1 cellular context compared by ENCODE assay signal in the genomic region with DNA sequence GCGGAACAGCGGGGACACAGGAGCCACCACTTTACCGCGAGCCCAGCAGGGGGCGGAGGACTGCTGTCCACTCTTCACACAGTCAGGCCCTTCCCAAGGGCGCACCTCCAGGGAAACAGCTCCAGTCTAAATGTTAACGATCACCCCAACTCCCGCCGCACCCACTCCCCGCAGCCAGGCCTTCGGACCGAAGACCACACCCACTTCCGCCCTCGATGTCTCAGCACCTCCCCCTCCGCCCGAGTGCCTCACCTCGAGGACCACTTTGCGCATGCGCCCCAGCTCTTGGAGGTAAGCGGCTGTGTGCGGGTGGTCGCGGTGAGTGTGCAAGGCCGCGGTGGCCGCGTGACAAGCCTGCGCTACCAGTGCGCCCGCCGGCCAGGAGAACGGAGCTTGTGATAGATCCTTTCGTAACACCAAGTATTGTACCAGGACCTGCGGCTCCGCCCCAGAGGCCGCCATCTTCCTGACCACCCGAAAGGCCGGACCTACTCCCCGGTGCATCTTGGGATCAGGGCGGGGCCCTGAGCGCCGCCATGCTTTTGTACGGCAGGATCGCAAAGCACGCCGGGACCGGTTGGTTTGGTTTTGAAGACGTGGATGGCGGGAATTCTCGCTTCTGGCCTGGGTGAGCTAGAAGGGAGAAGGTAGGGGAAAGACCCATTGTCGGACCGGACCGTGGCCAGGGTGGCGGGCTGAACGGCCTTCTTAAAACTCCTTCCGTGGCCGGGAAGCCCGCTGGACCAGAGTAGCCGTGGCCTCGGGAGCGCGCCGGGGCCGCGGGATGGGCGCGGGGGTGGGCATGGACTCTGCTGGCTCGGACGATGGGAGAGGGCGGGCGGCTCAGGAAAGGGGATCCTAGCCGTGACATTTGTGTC.
TF ChIP-seq lines count a peak whose summit lies in the region.

A gene with protein sequence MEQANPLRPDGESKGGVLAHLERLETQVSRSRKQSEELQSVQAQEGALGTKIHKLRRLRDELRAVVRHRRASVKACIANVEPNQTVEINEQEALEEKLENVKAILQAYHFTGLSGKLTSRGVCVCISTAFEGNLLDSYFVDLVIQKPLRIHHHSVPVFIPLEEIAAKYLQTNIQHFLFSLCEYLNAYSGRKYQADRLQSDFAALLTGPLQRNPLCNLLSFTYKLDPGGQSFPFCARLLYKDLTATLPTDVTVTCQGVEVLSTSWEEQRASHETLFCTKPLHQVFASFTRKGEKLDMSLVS (plus strand): TSS at position 552 of the 878 bp plus-strand sequence. CDS start 495 bp downstream, outside the sequence.
A gene with protein sequence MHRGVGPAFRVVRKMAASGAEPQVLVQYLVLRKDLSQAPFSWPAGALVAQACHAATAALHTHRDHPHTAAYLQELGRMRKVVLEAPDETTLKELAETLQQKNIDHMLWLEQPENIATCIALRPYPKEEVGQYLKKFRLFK (minus strand): TSS at position 518 of the 878 bp plus-strand sequence. CDS start 14 bp downstream, at position 504.

TF ChIP-seq in HepG2, 621 proteins besides CTCF, POLR2A, EP300 and RAD21 (continued from another document and continues in another):
- TF ChIP-seq, protein P1, sequence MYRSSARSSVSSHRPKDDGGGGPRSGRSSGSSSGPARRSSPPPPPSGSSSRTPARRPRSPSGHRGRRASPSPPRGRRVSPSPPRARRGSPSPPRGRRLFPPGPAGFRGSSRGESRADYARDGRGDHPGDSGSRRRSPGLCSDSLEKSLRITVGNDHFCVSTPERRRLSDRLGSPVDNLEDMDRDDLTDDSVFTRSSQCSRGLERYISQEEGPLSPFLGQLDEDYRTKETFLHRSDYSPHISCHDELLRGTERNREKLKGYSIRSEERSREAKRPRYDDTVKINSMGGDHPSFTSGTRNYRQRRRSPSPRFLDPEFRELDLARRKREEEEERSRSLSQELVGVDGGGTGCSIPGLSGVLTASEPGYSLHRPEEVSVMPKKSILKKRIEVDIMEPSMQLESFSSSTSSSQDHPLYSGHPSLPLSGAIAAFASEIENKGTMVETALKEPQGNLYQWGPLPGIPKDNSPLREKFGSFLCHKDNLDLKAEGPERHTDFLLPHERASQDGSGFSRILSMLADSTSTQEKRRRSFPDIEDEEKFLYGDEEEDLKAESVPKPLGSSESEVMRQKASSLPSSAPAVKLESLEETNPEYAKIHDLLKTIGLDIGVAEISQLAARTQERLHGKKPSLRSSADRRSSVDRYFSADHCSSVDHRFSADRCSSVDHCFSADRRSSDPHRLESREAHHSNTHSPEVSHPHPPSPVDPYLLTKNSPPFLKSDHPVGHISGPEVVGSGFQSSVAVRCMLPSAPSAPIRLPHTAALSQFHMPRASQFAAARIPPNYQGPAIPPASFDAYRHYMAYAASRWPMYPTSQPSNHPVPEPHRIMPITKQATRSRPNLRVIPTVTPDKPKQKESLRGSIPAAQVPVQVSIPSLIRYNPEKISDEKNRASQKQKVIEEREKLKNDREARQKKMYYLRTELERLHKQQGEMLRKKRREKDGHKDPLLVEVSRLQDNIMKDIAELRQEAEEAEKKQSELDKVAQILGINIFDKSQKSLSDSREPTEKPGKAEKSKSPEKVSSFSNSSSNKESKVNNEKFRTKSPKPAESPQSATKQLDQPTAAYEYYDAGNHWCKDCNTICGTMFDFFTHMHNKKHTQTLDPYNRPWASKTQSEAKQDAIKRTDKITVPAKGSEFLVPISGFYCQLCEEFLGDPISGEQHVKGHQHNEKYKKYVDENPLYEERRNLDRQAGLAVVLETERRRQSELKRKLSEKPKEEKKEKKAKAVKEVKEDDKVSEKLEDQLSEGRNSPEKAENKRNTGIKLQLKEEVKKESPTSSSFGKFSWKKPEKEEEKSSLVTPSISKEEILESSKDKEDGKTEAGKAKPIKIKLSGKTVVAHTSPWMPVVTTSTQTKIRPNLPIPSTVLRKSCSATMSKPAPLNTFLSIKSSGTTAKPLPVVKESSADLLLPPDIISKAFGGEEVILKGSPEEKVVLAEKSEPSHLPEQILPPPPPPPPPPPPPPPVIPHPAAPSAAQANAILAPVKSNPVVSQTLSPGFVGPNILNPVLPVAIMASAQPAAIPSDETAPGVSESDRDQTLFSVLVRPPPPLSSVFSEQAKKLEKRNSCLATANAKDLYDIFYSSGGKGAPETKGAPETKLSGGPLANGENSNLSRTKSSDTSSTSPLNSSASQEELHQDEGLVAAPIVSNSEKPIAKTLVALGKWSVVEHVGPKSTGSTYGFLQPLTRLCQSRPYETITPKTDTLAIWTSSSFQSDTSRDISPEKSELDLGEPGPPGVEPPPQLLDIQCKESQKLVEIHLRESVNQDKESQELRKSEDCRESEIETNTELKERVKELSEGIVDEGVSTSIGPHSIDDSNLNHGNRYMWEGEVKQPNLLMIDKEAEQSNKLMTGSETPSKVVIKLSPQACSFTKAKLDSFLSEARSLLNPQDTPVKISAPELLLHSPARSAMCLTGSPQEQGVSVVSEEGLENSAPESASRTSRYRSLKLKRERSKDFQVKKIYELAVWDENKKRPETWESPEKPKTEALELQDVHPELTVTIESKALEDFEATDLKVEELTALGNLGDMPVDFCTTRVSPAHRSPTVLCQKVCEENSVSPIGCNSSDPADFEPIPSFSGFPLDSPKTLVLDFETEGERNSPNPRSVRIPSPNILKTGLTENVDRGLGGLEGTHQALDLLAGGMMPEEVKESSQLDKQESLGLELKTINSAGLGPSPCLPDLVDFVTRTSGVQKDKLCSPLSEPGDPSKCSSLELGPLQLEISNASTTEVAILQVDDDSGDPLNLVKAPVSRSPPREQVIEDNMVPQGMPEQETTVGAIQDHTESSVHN (CRISPR knock-in tag; IDR thresholded peaks at IDR 0.05) = no peak
- TF ChIP-seq, protein P2, sequence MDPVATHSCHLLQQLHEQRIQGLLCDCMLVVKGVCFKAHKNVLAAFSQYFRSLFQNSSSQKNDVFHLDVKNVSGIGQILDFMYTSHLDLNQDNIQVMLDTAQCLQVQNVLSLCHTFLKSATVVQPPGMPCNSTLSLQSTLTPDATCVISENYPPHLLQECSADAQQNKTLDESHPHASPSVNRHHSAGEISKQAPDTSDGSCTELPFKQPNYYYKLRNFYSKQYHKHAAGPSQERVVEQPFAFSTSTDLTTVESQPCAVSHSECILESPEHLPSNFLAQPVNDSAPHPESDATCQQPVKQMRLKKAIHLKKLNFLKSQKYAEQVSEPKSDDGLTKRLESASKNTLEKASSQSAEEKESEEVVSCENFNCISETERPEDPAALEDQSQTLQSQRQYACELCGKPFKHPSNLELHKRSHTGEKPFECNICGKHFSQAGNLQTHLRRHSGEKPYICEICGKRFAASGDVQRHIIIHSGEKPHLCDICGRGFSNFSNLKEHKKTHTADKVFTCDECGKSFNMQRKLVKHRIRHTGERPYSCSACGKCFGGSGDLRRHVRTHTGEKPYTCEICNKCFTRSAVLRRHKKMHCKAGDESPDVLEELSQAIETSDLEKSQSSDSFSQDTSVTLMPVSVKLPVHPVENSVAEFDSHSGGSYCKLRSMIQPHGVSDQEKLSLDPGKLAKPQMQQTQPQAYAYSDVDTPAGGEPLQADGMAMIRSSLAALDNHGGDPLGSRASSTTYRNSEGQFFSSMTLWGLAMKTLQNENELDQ (CRISPR knock-in tag; IDR thresholded peaks at IDR 0.05; ENCODE audit: borderline replicate concordance) = peak; percentile 38; the same call in 1 of the 2 replicates
- TF ChIP-seq, protein P3, sequence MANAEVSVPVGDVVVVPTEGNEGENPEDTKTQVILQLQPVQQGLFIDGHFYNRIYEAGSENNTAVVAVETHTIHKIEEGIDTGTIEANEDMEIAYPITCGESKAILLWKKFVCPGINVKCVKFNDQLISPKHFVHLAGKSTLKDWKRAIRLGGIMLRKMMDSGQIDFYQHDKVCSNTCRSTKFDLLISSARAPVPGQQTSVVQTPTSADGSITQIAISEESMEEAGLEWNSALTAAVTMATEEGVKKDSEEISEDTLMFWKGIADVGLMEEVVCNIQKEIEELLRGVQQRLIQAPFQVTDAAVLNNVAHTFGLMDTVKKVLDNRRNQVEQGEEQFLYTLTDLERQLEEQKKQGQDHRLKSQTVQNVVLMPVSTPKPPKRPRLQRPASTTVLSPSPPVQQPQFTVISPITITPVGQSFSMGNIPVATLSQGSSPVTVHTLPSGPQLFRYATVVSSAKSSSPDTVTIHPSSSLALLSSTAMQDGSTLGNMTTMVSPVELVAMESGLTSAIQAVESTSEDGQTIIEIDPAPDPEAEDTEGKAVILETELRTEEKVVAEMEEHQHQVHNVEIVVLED (CRISPR knock-in tag; IDR thresholded peaks at IDR 0.05; ENCODE audit: borderline replicate concordance) = peak; percentile 85; the same call in 1 of the 2 replicates
- TF ChIP-seq HOXA9 (CRISPR knock-in tag; IDR thresholded peaks at IDR 0.05; ENCODE audit: borderline replicate concordance) (peak; percentile 93), FOXP1 (IDR thresholded peaks at IDR 0.05) (no peak), FOXP1 (CRISPR knock-in tag; IDR thresholded peaks at IDR 0.05) (no peak), TBP (CRISPR knock-in tag; IDR thresholded peaks at IDR 0.05) (0 out of 2 replicates have a peak, but pooled peaks have one; percentile 62), ZNF274 (CRISPR knock-in tag; IDR thresholded peaks at IDR 0.05) (peak; percentile 85; the same call in 1 of the 2 replicates), ARID2 (CRISPR knock-in tag; IDR thresholded peaks at IDR 0.05; ENCODE audit: borderline replicate concordance) (peak; percentile 97), RARG (CRISPR knock-in tag; IDR thresholded peaks at IDR 0.05; ENCODE audit: low read depth) (0 out of 2 replicates have a peak, but pooled peaks have one; percentile 79), RFXAP (CRISPR knock-in tag; IDR thresholded peaks at IDR 0.05; ENCODE audit: borderline replicate concordance) (no peak; the same call in 1 of the 2 replicates), KAT8 (CRISPR knock-in tag; IDR thresholded peaks at IDR 0.05) (peak; percentile 95), ZNF83 (CRISPR knock-in tag; IDR thresholded peaks at IDR 0.05; ENCODE audit: borderline replicate concordance) (0 out of 2 replicates have a peak, but pooled peaks have one; percentile 72), PHB2 (IDR thresholded peaks at IDR 0.05; ENCODE audit: partially characterized antibody) (no peak), ZNF850 (CRISPR knock-in tag; conservative IDR thresholded peaks at IDR 0.05) (no peak), DNMT3B (CRISPR knock-in tag; conservative IDR thresholded peaks at IDR 0.05) (no peak), BHLHE40 (IDR thresholded peaks at IDR 0.05; ENCODE audit: low read length) (no peak), KDM6A (CRISPR knock-in tag; IDR thresholded peaks at IDR 0.05; ENCODE audit: low read depth) (no peak), ZNF235 (CRISPR knock-in tag; IDR thresholded peaks at IDR 0.05; ENCODE audit: borderline replicate concordance) (peak; percentile 96), JUND (CRISPR knock-in tag; IDR thresholded peaks at IDR 0.05) (0 out of 2 replicates have a peak, but pooled peaks have one; percentile 62), ZFP41 (CRISPR knock-in tag; IDR thresholded peaks at IDR 0.05; ENCODE audit: borderline replicate concordance) (no peak), HOXD1 (CRISPR knock-in tag; IDR thresholded peaks at IDR 0.05) (peak; percentile 65; the same call in 1 of the 2 replicates), SNAPC2 (CRISPR knock-in tag; IDR thresholded peaks at IDR 0.05) (0 out of 2 replicates have a peak, but pooled peaks have one; percentile 55)
- TF ChIP-seq, protein P4, sequence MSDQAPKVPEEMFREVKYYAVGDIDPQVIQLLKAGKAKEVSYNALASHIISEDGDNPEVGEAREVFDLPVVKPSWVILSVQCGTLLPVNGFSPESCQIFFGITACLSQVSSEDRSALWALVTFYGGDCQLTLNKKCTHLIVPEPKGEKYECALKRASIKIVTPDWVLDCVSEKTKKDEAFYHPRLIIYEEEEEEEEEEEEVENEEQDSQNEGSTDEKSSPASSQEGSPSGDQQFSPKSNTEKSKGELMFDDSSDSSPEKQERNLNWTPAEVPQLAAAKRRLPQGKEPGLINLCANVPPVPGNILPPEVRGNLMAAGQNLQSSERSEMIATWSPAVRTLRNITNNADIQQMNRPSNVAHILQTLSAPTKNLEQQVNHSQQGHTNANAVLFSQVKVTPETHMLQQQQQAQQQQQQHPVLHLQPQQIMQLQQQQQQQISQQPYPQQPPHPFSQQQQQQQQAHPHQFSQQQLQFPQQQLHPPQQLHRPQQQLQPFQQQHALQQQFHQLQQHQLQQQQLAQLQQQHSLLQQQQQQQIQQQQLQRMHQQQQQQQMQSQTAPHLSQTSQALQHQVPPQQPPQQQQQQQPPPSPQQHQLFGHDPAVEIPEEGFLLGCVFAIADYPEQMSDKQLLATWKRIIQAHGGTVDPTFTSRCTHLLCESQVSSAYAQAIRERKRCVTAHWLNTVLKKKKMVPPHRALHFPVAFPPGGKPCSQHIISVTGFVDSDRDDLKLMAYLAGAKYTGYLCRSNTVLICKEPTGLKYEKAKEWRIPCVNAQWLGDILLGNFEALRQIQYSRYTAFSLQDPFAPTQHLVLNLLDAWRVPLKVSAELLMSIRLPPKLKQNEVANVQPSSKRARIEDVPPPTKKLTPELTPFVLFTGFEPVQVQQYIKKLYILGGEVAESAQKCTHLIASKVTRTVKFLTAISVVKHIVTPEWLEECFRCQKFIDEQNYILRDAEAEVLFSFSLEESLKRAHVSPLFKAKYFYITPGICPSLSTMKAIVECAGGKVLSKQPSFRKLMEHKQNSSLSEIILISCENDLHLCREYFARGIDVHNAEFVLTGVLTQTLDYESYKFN (CRISPR knock-in tag; conservative IDR thresholded peaks at IDR 0.05) = peak; percentile 60
- TF ChIP-seq, protein P5, sequence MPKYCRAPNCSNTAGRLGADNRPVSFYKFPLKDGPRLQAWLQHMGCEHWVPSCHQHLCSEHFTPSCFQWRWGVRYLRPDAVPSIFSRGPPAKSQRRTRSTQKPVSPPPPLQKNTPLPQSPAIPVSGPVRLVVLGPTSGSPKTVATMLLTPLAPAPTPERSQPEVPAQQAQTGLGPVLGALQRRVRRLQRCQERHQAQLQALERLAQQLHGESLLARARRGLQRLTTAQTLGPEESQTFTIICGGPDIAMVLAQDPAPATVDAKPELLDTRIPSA (CRISPR knock-in tag; IDR thresholded peaks at IDR 0.05; ENCODE audit: borderline replicate concordance) = no peak
- TF ChIP-seq, protein P6, sequence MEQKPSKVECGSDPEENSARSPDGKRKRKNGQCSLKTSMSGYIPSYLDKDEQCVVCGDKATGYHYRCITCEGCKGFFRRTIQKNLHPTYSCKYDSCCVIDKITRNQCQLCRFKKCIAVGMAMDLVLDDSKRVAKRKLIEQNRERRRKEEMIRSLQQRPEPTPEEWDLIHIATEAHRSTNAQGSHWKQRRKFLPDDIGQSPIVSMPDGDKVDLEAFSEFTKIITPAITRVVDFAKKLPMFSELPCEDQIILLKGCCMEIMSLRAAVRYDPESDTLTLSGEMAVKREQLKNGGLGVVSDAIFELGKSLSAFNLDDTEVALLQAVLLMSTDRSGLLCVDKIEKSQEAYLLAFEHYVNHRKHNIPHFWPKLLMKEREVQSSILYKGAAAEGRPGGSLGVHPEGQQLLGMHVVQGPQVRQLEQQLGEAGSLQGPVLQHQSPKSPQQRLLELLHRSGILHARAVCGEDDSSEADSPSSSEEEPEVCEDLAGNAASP (CRISPR knock-in tag; IDR thresholded peaks at IDR 0.05; ENCODE audit: borderline replicate concordance) = peak; percentile 34; the same call in 1 of the 2 replicates
- TF ChIP-seq, protein P7, sequence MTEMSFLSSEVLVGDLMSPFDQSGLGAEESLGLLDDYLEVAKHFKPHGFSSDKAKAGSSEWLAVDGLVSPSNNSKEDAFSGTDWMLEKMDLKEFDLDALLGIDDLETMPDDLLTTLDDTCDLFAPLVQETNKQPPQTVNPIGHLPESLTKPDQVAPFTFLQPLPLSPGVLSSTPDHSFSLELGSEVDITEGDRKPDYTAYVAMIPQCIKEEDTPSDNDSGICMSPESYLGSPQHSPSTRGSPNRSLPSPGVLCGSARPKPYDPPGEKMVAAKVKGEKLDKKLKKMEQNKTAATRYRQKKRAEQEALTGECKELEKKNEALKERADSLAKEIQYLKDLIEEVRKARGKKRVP (CRISPR knock-in tag; IDR thresholded peaks at IDR 0.05) = peak in 1 of 2 experiments; percentile 86; a peak in 2 of 4 replicates
